3 cellular contexts compared by ENCODE assay signal in genomic region chr20:1706887-1707286, GRCh38. TPM values are rescaled to one million over a fixed set of nuclear protein-coding genes. Genes with fewer than 3 reads are reported as not detected.
"Had no signal": no experiment of that assay in that cellular context is flagged by ENCODE, and none has a peak within 500 bp of the region (broad histone marks: within the 10 kb centered on the region; RNA-seq: fewer than 3 reads in every experiment).

No MANE protein-coding gene starts in this region.

RNA-seq across cellular contexts. Expression of gene SIRPG, which starts 49.3 kb away (rescaled TPM):
- total RNA-seq: PC-3, Right ventricle myocardium superior, SJSA1 had no signal
